Comparison of ENCODE assay signal across 8 cellular contexts in genomic region chr1:235329139-235329808, GRCh38. TPM values are rescaled to one million over a fixed set of nuclear protein-coding genes. Genes with fewer than 3 reads are reported as not detected.
DNase-seq lines count a peak whose midpoint lies in the region; ATAC-seq and TF ChIP-seq lines count a peak whose summit lies in the region.

No MANE protein-coding gene starts in this region.

- H3K4me1 ChIP-seq in Caco-2: peaks cover 17% of the 10 kb centered on the region
- H3K4me1 ChIP-seq in HUES64 (ENCODE audit: insufficient read depth, low read length): peaks cover 30% of the 10 kb centered on the region
- H3K4me1 ChIP-seq in naive thymus-derived CD4-positive, alpha-beta T cell (ENCODE audit: control insufficient read depth in 2 of 2, insufficient read depth in 2 of 2, low read length in 2 of 2): peaks cover 35 to 49% of the 10 kb centered on the region in 2 donors
- H3K4me1 ChIP-seq in tibial artery: peaks cover 0 to 55% (median 48%) of the 10 kb centered on the region in 4 donors

- H3K4me3 Mint-ChIP-seq in Caco-2 (ENCODE audit: unreplicated experiment): no peak overlapping the region
- no peak overlapping the region for H3K4me3 Mint-ChIP-seq in effector memory CD8-positive, alpha-beta T cell
- no peak overlapping the region for H3K4me3 Mint-ChIP-seq in naive thymus-derived CD4-positive, alpha-beta T cell

- H3K9me3 Mint-ChIP-seq in Caco-2 (ENCODE audit: unreplicated experiment): no peaks in the 10 kb centered on the region
- no peaks in the 10 kb centered on the region for H3K9me3 Mint-ChIP-seq in effector memory CD8-positive, alpha-beta T cell
- H3K9me3 Mint-ChIP-seq in naive thymus-derived CD4-positive, alpha-beta T cell: no peaks in the 10 kb centered on the region

- no peak overlapping the region for H3K27ac Mint-ChIP-seq in Caco-2 (ENCODE audit: unreplicated experiment)
- no peak overlapping the region for H3K27ac Mint-ChIP-seq in effector memory CD8-positive, alpha-beta T cell
- no peak overlapping the region for H3K27ac Mint-ChIP-seq in naive thymus-derived CD4-positive, alpha-beta T cell

- H3K9me3 ChIP-seq in Caco-2 (no peaks in the 10 kb centered on the region), HUES64 (ENCODE audit: insufficient read depth, low read depth, low read length) (no peaks in the 10 kb centered on the region), tibial artery (no peaks in the 10 kb centered on the region)
- peaks cover 0 to 4% (median 0%) of the 10 kb centered on the region in 3 experiments for H3K9me3 ChIP-seq in naive thymus-derived CD4-positive, alpha-beta T cell (ENCODE audit: control insufficient read depth in 2 of 3, low read length in 3 of 3)

- peak overlapping the region; percentile 93 for H3K27ac ChIP-seq in HUES64 (ENCODE audit: low read depth, low read length)
- peak overlapping the region; percentile 100 for H3K27ac ChIP-seq in naive thymus-derived CD4-positive, alpha-beta T cell (ENCODE audit: low read depth, low read length)
- H3K27ac ChIP-seq in tibial artery: peak overlapping the region; percentile 87 to 96

- intact Hi-C loops in Caco-2 (cut with micrococcal nuclease; ENCODE audit: unreplicated experiment): loop anchor here (2.0 kb wide), 2 partner anchors 168 to 200 kb away; partner anchors contain the start of genes RBM34 and TOMM20
- intact Hi-C loops in naive thymus-derived CD4-positive, alpha-beta T cell (cut with micrococcal nuclease): loop anchor here (1.0 to 5.0 kb wide), 12 partner anchors 24 to 1468 kb away; partner anchors contain the start of genes MTR (in 2 of the 2), TARBP1 (in 2 of the 2), B3GALNT2 (in 1 of the 2) and ERO1B (in 1 of the 2)
- intact Hi-C loops in tibial artery (cut with DNase I; ENCODE audit: low total_unique reads): loop anchor here (10.0 kb wide), 1 partner anchor 74 kb away; no protein-coding TSS in a partner anchor

- peaks cover 24% of the 10 kb centered on the region for H3K4me1 Mint-ChIP-seq in Caco-2 (ENCODE audit: low read depth, unreplicated experiment)
- H3K4me1 Mint-ChIP-seq in effector memory CD8-positive, alpha-beta T cell (ENCODE audit: low read depth in 2 of 2): peaks cover 30 to 31% of the 10 kb centered on the region in 2 donors
- peaks cover 19 to 41% (median 32%) of the 10 kb centered on the region in 7 donors for H3K4me1 Mint-ChIP-seq in naive thymus-derived CD4-positive, alpha-beta T cell

- H3K27me3 ChIP-seq in Caco-2 (replicated peaks; ENCODE audit: control insufficient read depth, insufficient read depth, low read length): no peaks in the 10 kb centered on the region
- H3K27me3 ChIP-seq in HUES64 (ENCODE audit: insufficient read depth, low read length): no peaks in the 10 kb centered on the region
- H3K27me3 ChIP-seq in naive thymus-derived CD4-positive, alpha-beta T cell (ENCODE audit: control insufficient read depth in 2 of 2, insufficient read depth in 2 of 2, low read length in 2 of 2): no peaks in the 10 kb centered on the region
- H3K27me3 ChIP-seq in tibial artery: no peaks in the 10 kb centered on the region

- H3K27me3 Mint-ChIP-seq in Caco-2 (ENCODE audit: insufficient read depth, unreplicated experiment): no peaks in the 10 kb centered on the region
- no peaks in the 10 kb centered on the region for H3K27me3 Mint-ChIP-seq in effector memory CD8-positive, alpha-beta T cell
- H3K27me3 Mint-ChIP-seq in naive thymus-derived CD4-positive, alpha-beta T cell: no peaks in the 10 kb centered on the region

- peak overlapping the region; percentile 95 for H3K9ac ChIP-seq in HUES64 (ENCODE audit: low read depth, low read length)

- H3K36me3 ChIP-seq in Caco-2 (ENCODE audit: control insufficient read depth, insufficient read depth, low read length): no peaks in the 10 kb centered on the region
- peaks cover 20% of the 10 kb centered on the region for H3K36me3 ChIP-seq in HUES64 (ENCODE audit: insufficient read depth, low read length)
- H3K36me3 ChIP-seq in naive thymus-derived CD4-positive, alpha-beta T cell (ENCODE audit: control insufficient read depth in 2 of 3, insufficient read depth in 3 of 3, low read length in 3 of 3): peaks cover 0 to 14% (median 0%) of the 10 kb centered on the region in 3 experiments
- H3K36me3 ChIP-seq in tibial artery: peaks cover 0 to 7% (median 0%) of the 10 kb centered on the region in 3 donors

- H3K36me3 Mint-ChIP-seq in Caco-2 (ENCODE audit: insufficient read depth, unreplicated experiment): peaks cover 19% of the 10 kb centered on the region
- H3K36me3 Mint-ChIP-seq in effector memory CD8-positive, alpha-beta T cell (ENCODE audit: insufficient read depth): peaks cover 24% of the 10 kb centered on the region
- H3K36me3 Mint-ChIP-seq in naive thymus-derived CD4-positive, alpha-beta T cell: peaks cover 3 to 14% (median 5%) of the 10 kb centered on the region in 5 donors

- ATAC-seq in GM19467 (IDR thresholded peaks at IDR 0.05; ENCODE audit: unreplicated experiment): peak; percentile 35
- ATAC-seq in effector memory CD8-positive, alpha-beta T cell (replicated peaks): peak; percentile 28
- ATAC-seq in naive thymus-derived CD4-positive, alpha-beta T cell: no peak

- TF ChIP-seq CTCF in Caco-2 (IDR thresholded peaks at IDR 0.05; ENCODE audit: insufficient read depth in 1 of 2, low read depth in 1 of 2, low read length in 1 of 2, severe bottlenecking in 1 of 2, unreplicated experiment in 1 of 2) (no peak), tibial artery (IDR thresholded peaks at IDR 0.05) (no peak)

- 2% methylated on average over 20 of the region's 20 CpGs for WGBS in HUES64

- peak overlapping the region; percentile 55 for H3K4me3 ChIP-seq in Caco-2 (ENCODE audit: low read depth, low read length)
- H3K4me3 ChIP-seq in HUES64 (ENCODE audit: low read length): peak overlapping the region; percentile 77
- H3K4me3 ChIP-seq in naive thymus-derived CD4-positive, alpha-beta T cell (ENCODE audit: low read length): peak overlapping the region; percentile 82
- H3K4me3 ChIP-seq in tibial artery: peak overlapping the region; percentile 77 to 98

- no TSS peak for BruUV-seq in Caco-2 (replicated peaks; lab: Mats Ljungman, UMichigan)

- DNase-seq in Caco-2: peak; percentile 39 to 57
- peak; percentile 12 to 35 (median 22) for DNase-seq in activated CD4-positive, CD25-positive, alpha-beta regulatory T cell (lab: John Stamatoyannopoulos, UW)
- DNase-seq in effector memory CD8-positive, alpha-beta T cell: peak; percentile 48 to 58 (median 48)
- DNase-seq in naive thymus-derived CD4-positive, alpha-beta T cell: peak in 2 of 9 donors; percentile 40 to 51
- DNase-seq in tibial artery: no peak
- DNase-seq in midbrain (lab: John Stamatoyannopoulos, UW): no peak

- CTCF ChIA-PET in Caco-2 (lab: Charles Lee): interaction anchor here (0.6 to 1.8 kb wide), 3 partner anchors 86 to 88 kb away, joined by 3 to 5 read pairs (median 4); no protein-coding TSS in a partner anchor
- CTCF ChIA-PET in naive thymus-derived CD4-positive, alpha-beta T cell (lab: Charles Lee): interaction anchor here (1.3 to 1.5 kb wide), 2 partner anchors 12 to 68 kb away, joined by 3 read pairs; no protein-coding TSS in a partner anchor

- POLR2A ChIA-PET in Caco-2 (lab: Charles Lee): interaction anchor here (0.6 to 2.9 kb wide), 6 partner anchors 33 to 119 kb away, joined by 3 to 19 read pairs (median 4); partner anchors contain the start of gene TBCE
- POLR2A ChIA-PET in naive thymus-derived CD4-positive, alpha-beta T cell (lab: Charles Lee): interaction anchor here (0.5 to 2.7 kb wide), 13 partner anchors 8 to 1467 kb away, joined by 3 to 7 read pairs (median 4); partner anchors contain the start of genes RBM34 and TOMM20

RNA-seq across cellular contexts. Expression of gene GGPS1, which starts 0.9 kb away (rescaled TPM):
- 40.4 and 45.3 TPM in 2 replicates for total RNA-seq in Caco-2 (2022)
- polyA plus RNA-seq in HUES64 (2013, experiment 1 of 2): 32.5 TPM
- 37.4 TPM for polyA plus RNA-seq in HUES64 (2013, experiment 2 of 2)
- 10 to 100 TPM; 26.5 to 51.7 (median 30.2) TPM for total RNA-seq in naive thymus-derived CD4-positive, alpha-beta T cell
- 10 to 100 TPM; 61.5 to 70.0 TPM for polyA plus RNA-seq in naive thymus-derived CD4-positive, alpha-beta T cell

RNA-seq across cellular contexts. Expression of gene ARID4B, which starts 1.3 kb away (rescaled TPM):
- 34.2 and 35.9 TPM in 2 replicates for total RNA-seq in Caco-2 (2022)
- 23.8 TPM for polyA plus RNA-seq in HUES64 (2013, experiment 1 of 2)
- 23.5 TPM for polyA plus RNA-seq in HUES64 (2013, experiment 2 of 2)
- 100 to 1,000 TPM in 2 of 5 experiments, 10 to 100 TPM in 3; 60.8 to 124 (median 93.2) TPM for total RNA-seq in naive thymus-derived CD4-positive, alpha-beta T cell
- polyA plus RNA-seq in naive thymus-derived CD4-positive, alpha-beta T cell: 10 to 100 TPM; 63.3 to 76.3 TPM

RNA-seq across cellular contexts. Expression of gene TBCE, which starts 38.0 kb away (rescaled TPM):
- total RNA-seq in Caco-2 (2022): 38.5 and 40.0 TPM in 2 replicates
- polyA plus RNA-seq in HUES64 (2013, experiment 1 of 2): 34.1 TPM
- 32.1 TPM for polyA plus RNA-seq in HUES64 (2013, experiment 2 of 2)
- total RNA-seq in naive thymus-derived CD4-positive, alpha-beta T cell: 10 to 100 TPM; 16.8 to 26.1 (median 20.6) TPM
- polyA plus RNA-seq in naive thymus-derived CD4-positive, alpha-beta T cell: 10 to 100 TPM; 12.9 to 16.1 TPM

Comparison
In these comparisons a context has a peak if more than half of its experiments do, and no peak if none do; other contexts are left out.
1. DNase-seq: peak in Caco-2 (2 of 2), activated CD4-positive, CD25-positive, alpha-beta regulatory T cell (4 of 4) and effector memory CD8-positive, alpha-beta T cell (3 of 3); none in tibial artery (0 of 2) and midbrain (single experiment).
2. Peak in every context shown above with its lines, with median percentiles within 50 percentile points of each other: H3K4me3 ChIP-seq and H3K27ac ChIP-seq.